ENCODE assay signal across 1 cellular context in genomic region chr14:99750746-99751450, GRCh38.
TF ChIP-seq lines count a peak whose summit lies in the region.

No MANE protein-coding gene starts in this region.

TF ChIP-seq in IMR-90, 13 proteins besides CTCF, POLR2A, EP300 and RAD21:
- TF ChIP-seq ELK1 (IDR thresholded peaks at IDR 0.05; ENCODE audit: borderline replicate concordance, low read depth, low read length) (no peak), SMC3 (IDR thresholded peaks at IDR 0.05; ENCODE audit: low read depth, low read length) (no peak), FOS (IDR thresholded peaks at IDR 0.05; ENCODE audit: low read depth, low read length) (no peak)
